ENCODE assay signal across 1 cellular context in genomic region chr5:81315336-81315735, GRCh38.
TF ChIP-seq lines count a peak whose summit lies in the region.

No MANE protein-coding gene starts in this region.

TF ChIP-seq in GM23338, 12 proteins besides CTCF, POLR2A, EP300 and RAD21 (continued from another document):
- TF ChIP-seq JUNB (IDR thresholded peaks at IDR 0.05; ENCODE audit: unreplicated experiment), result no peak
- TF ChIP-seq ZNF331 (CRISPR knock-in tag; IDR thresholded peaks at IDR 0.05; ENCODE audit: low read depth), result no peak
- TF ChIP-seq POLR2AphosphoS5 (IDR thresholded peaks at IDR 0.05; ENCODE audit: low read depth), result no peak
- TF ChIP-seq EZH2phosphoT487 (IDR thresholded peaks at IDR 0.05; ENCODE audit: unreplicated experiment), result no peak
